21 cellular contexts compared by ENCODE assay signal in the genomic region with DNA sequence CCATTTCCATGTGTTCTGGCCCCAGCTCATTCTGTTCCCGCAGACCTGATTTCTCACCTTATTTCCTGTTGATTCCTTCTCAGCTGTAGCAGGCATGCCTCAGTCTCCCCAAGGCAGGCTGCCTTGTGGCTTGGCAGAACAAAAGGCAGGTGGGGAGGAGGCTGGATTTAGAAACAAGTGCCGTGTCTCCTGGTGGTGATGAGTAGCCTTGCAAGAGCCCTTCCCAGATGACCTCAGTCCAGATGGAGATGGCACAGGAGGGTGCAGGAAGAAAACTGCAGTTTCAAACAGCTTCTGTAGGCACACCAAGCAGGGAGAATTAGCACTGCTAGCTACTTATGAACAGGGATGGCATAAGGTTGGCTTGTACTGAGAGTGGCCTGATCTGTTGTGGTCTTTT.
DNase-seq lines count a peak whose midpoint lies in the region; TF ChIP-seq lines count a peak whose summit lies in the region.
"Had no signal": no experiment of that assay in that cellular context is flagged by ENCODE, and none has a peak within 500 bp of the region (broad histone marks: within the 10 kb centered on the region; RNA-seq: fewer than 3 reads in every experiment).

No MANE protein-coding gene starts in this region.

- no peaks in the 10 kb centered on the region; the same call in 1 of the 2 replicates for H3K27me3 Mint-ChIP-seq in H9 (ENCODE audit: low read depth)
- H3K27me3 Mint-ChIP-seq in nephron progenitor cell (ENCODE audit: low read depth, poor library complexity): no peaks in the 10 kb centered on the region

- H3K9ac ChIP-seq in H9 (ENCODE audit: extremely low read depth, insufficient read length, low read length): no peak overlapping the region

- no peaks in the 10 kb centered on the region; the same call in 1 of the 2 replicates for H3K4me1 ChIP-seq in H9 (ENCODE audit: insufficient read depth, low read length)
- H3K4me1 ChIP-seq: BE2C had no signal

- H3K27ac Mint-ChIP-seq in H9: peak overlapping the region in 1 of 3 experiments; percentile 30; a peak in 2 of 7 replicates
- no peak overlapping the region for H3K27ac Mint-ChIP-seq in nephron progenitor cell

- H2BK15ac ChIP-seq in H9 (ENCODE audit: low read depth, low read length): no peak overlapping the region

- H3K4me3 Mint-ChIP-seq in H9 (no peak overlapping the region), nephron progenitor cell (no peak overlapping the region)

- no peak overlapping the region for H4K5ac ChIP-seq in H9 (ENCODE audit: insufficient read length, low read depth, low read length)

- H3K79me1 ChIP-seq in H9 (ENCODE audit: insufficient read depth, low read depth, low read length, poor library complexity, severe bottlenecking): no peaks in the 10 kb centered on the region

- no peaks in the 10 kb centered on the region for H3K79me2 ChIP-seq in H9 (ENCODE audit: insufficient read depth, low read length)

- DNase-seq in AG20443 (ENCODE audit: low spot score): peak; percentile 14
- peak; percentile 39 for DNase-seq in H9
- peak; percentile 56 for DNase-seq in cerebellum (ENCODE audit: low spot score)
- DNase-seq in iPS-NIHi7 (ENCODE audit: extremely low spot score): peak; percentile 33
- no peak for DNase-seq in NCI-H2196 (lab: John Stamatoyannopoulos, UW; ENCODE audit: unreplicated experiment)
- DNase-seq in stimulated activated CD4-positive, alpha-beta T cell treated with anti-CD3 and anti-CD28 coated beads, Interleukin-4, amount 100 ng/mL, for 1 hour: no peak
- no peak for DNase-seq in nephron progenitor cell
- DNase-seq in GM10248 (ENCODE audit: extremely low spot score): no peak
- DNase-seq: BE2C, GDM1, HCEC 1CT, IMR-90, NCI-H1105, NCI-H146, NCI-H2029, NCI-H226, NCI-H510A treated with DMSO at 0.1 percent for 48 hours, NCI-H748 treated with DMSO at 0.1 percent for 48 hours, SHP77 treated with DMSO at 0.1 percent for 48 hours had no signal

- no peak overlapping the region for H3K4ac ChIP-seq in H9 (ENCODE audit: low read depth, low read length)

- H3K4me2 ChIP-seq in H9 (ENCODE audit: insufficient read depth, insufficient read length, low read length): no peak overlapping the region

- no peak overlapping the region for H4K8ac ChIP-seq in H9 (replicated peaks; ENCODE audit: insufficient read length, low read depth, low read length)

- H4K91ac ChIP-seq in H9 (ENCODE audit: insufficient read length, low read depth, low read length): no peak overlapping the region

- no peak overlapping the region for H2BK12ac ChIP-seq in H9 (ENCODE audit: insufficient read length, low read depth, low read length)

- H4K20me1 ChIP-seq in H9 (ENCODE audit: control insufficient read depth, insufficient read depth, insufficient read length): no peaks in the 10 kb centered on the region

- no peak overlapping the region for H3T11ph ChIP-seq in H9 (ENCODE audit: low read length)

- no peak overlapping the region for H2BK5ac ChIP-seq in H9 (ENCODE audit: insufficient read length, low read length)

- no CpG with 5 or more reads among the region's 2 CpGs for WGBS in H9 (ENCODE audit: extremely low coverage, insufficient read length, low lambda C conversion rate)

- no peaks in the 10 kb centered on the region for H3K27me3 ChIP-seq in H9 (ENCODE audit: insufficient read depth, low read length)
- H3K27me3 ChIP-seq: BE2C had no signal

- H2AK5ac ChIP-seq in H9 (ENCODE audit: insufficient read length, low read length): no peak overlapping the region

- no peak overlapping the region for H2BK120ac ChIP-seq in H9 (ENCODE audit: low read depth, low read length, poor library complexity, severe bottlenecking)

- no peak overlapping the region for H3K18ac ChIP-seq in H9 (ENCODE audit: insufficient read length, low read depth, low read length)

- H3K9me3 Mint-ChIP-seq in H9 (peaks cover 0 to 5% of the 10 kb centered on the region in 2 experiments; a peak in 1 of 5 replicates), nephron progenitor cell (peaks cover 6% of the 10 kb centered on the region)

- POLR2A ChIA-PET in GM10248 (lab: Yijun Ruan, JAX): no interaction called here

- H3K4me1 Mint-ChIP-seq in H9: peaks cover 4 to 8% of the 10 kb centered on the region in 2 experiments; a peak in 3 of 4 replicates
- no peaks in the 10 kb centered on the region for H3K4me1 Mint-ChIP-seq in nephron progenitor cell

- no peak overlapping the region for H3K23ac ChIP-seq in H9 (ENCODE audit: insufficient read length, low read depth, low read length)

- H3K23me2 ChIP-seq in H9 (ENCODE audit: insufficient read length, low read depth, low read length, poor library complexity, severe bottlenecking): no peaks in the 10 kb centered on the region

- TF ChIP-seq CTCF in H9 (conservative IDR thresholded peaks at IDR 0.05): peak; percentile 44
- TF ChIP-seq CTCF in nephron progenitor cell (IDR thresholded peaks at IDR 0.05): no peak
- TF ChIP-seq CTCF in GM10248 (IDR thresholded peaks at IDR 0.05; ENCODE audit: control extremely low read depth, extremely low read depth, low read depth, missing control alignments): no peak

- H3K36me3 Mint-ChIP-seq in H9 (ENCODE audit: insufficient read depth in 1 of 3, low read depth in 3 of 3) (peaks cover 0 to 5% (median 3%) of the 10 kb centered on the region in 3 experiments; a peak in 4 of 7 replicates), nephron progenitor cell (ENCODE audit: low read depth) (no peaks in the 10 kb centered on the region)

- H2BK20ac ChIP-seq in H9 (ENCODE audit: low read depth, low read length, poor library complexity, severe bottlenecking): no peak overlapping the region

- CTCF ChIA-PET in GM10248 (lab: Yijun Ruan, JAX): interaction anchor here (1.2 kb wide), 1 partner anchor 151 kb away, joined by 3 read pairs; no protein-coding TSS in a partner anchor

- no peak overlapping the region for H3K14ac ChIP-seq in H9 (ENCODE audit: insufficient read depth, low read length)

- H2AFZ ChIP-seq in H9 (ENCODE audit: low read length): no peak overlapping the region

- H3K9me3 ChIP-seq in H9 (ENCODE audit: control insufficient read depth, low read depth, low read length): no peaks in the 10 kb centered on the region
- H3K9me3 ChIP-seq: BE2C had no signal

- no peak overlapping the region for H3K56ac ChIP-seq in H9 (ENCODE audit: insufficient read length, low read depth, low read length)

- H3K27ac ChIP-seq in H9 (ENCODE audit: insufficient read length, low read depth, low read length): no peak overlapping the region
- H3K27ac ChIP-seq: RWPE1, SK-N-MC had no signal

Comparison
In these comparisons a context has a peak if more than half of its experiments do, and no peak if none do; other contexts are left out.
1. DNase-seq: peak in AG20443 (single experiment), H9 (single experiment), cerebellum (single experiment) and iPS-NIHi7 (single experiment); none in NCI-H2196 (single experiment), stimulated activated CD4-positive, alpha-beta T cell treated with anti-CD3 and anti-CD28 coated beads, Interleukin-4, amount 100 ng/mL, for 1 hour (single experiment), nephron progenitor cell (single experiment) and GM10248 (single experiment).